ENCODE assay signal across 20 cellular contexts in genomic region chr12:24760162-24760561, GRCh38.
A peak's percentile ranks its signal among the peaks of the same experiment; 100 is the strongest.
DNase-seq lines count a peak whose midpoint lies in the region; ATAC-seq and TF ChIP-seq lines count a peak whose summit lies in the region.
"Had no signal": no experiment of that assay in that cellular context is flagged by ENCODE, and none has a peak within 500 bp of the region (broad histone marks: within the 10 kb centered on the region; RNA-seq: fewer than 3 reads in every experiment).

No MANE protein-coding gene starts in this region.

- no peak overlapping the region for H3K4me3 ChIP-seq in Loucy (ENCODE audit: low read length, poor library complexity, severe bottlenecking)
- H3K4me3 ChIP-seq: ascending aorta, mucosa of descending colon, tibial nerve had no signal

- no peaks in the 10 kb centered on the region for H3K36me3 ChIP-seq in Loucy (ENCODE audit: insufficient read depth, low read length)
- H3K36me3 ChIP-seq: ascending aorta, BE2C, tibial nerve had no signal

- peak overlapping the region; percentile 72 for H3K27ac ChIP-seq in layer of hippocampus (ENCODE audit: low read depth, low read length)
- H3K27ac ChIP-seq: ascending aorta, tibial nerve had no signal

- CTCF ChIA-PET in WTC11 (lab: Charles Lee), result interaction anchor here (1.1 kb wide), 1 partner anchor 18 kb away, joined by 4 read pairs; no protein-coding TSS in a partner anchor
- CTCF ChIA-PET in activated naive CD4-positive, alpha-beta T cell treated with anti-CD3 and anti-CD28 coated beads, Interleukin-2, amount 10 ng/mL, durations not matched to agents 7 days and 5 days (lab: Charles Lee), result no interaction called here

- H3K4me2 ChIP-seq in Loucy (ENCODE audit: low read depth, low read length, poor library complexity, severe bottlenecking), result no peak overlapping the region

- no peaks in the 10 kb centered on the region for H3F3A ChIP-seq in Loucy (ENCODE audit: low read depth)

- no peaks in the 10 kb centered on the region for H3K36me3 Mint-ChIP-seq in WTC11
- no peaks in the 10 kb centered on the region for H3K36me3 Mint-ChIP-seq in activated naive CD4-positive, alpha-beta T cell treated with anti-CD3 and anti-CD28 coated beads, Interleukin-2, amount 10 ng/mL, durations not matched to agents 7 days and 5 days
- H3K36me3 Mint-ChIP-seq in activated naive CD8-positive, alpha-beta T cell treated with anti-CD3 and anti-CD28 coated beads for 36 hours, result no peaks in the 10 kb centered on the region

- POLR2A ChIA-PET in WTC11 (lab: Charles Lee), result no interaction called here

- H3K79me2 ChIP-seq in Loucy (ENCODE audit: insufficient read depth, low read length), result no peaks in the 10 kb centered on the region

- no peaks in the 10 kb centered on the region for H3K27me3 Mint-ChIP-seq in WTC11 (ENCODE audit: low read depth)
- no peaks in the 10 kb centered on the region for H3K27me3 Mint-ChIP-seq in activated naive CD4-positive, alpha-beta T cell treated with anti-CD3 and anti-CD28 coated beads, Interleukin-2, amount 10 ng/mL, durations not matched to agents 7 days and 5 days
- H3K27me3 Mint-ChIP-seq in activated naive CD8-positive, alpha-beta T cell treated with anti-CD3 and anti-CD28 coated beads for 36 hours, result no peaks in the 10 kb centered on the region

- H3K27ac Mint-ChIP-seq in WTC11, result no peak overlapping the region
- H3K27ac Mint-ChIP-seq in activated naive CD4-positive, alpha-beta T cell treated with anti-CD3 and anti-CD28 coated beads, Interleukin-2, amount 10 ng/mL, durations not matched to agents 7 days and 5 days, result no peak overlapping the region
- H3K27ac Mint-ChIP-seq in activated naive CD8-positive, alpha-beta T cell treated with anti-CD3 and anti-CD28 coated beads for 36 hours, result no peak overlapping the region
- H3K27ac Mint-ChIP-seq: activated CD4-positive, alpha-beta T cell treated with anti-CD3 and anti-CD28 coated beads for 36 hours had no signal

- H3K27me3 ChIP-seq in Loucy (ENCODE audit: insufficient read depth, low read length, poor library complexity, severe bottlenecking) (no peaks in the 10 kb centered on the region), layer of hippocampus (ENCODE audit: control insufficient read depth, insufficient read depth, low read length) (no peaks in the 10 kb centered on the region)
- H3K27me3 ChIP-seq: ascending aorta, tibial nerve had no signal

- peak; percentile 62 for ATAC-seq in WTC11
- peak; percentile 90 for ATAC-seq in sciatic nerve
- ATAC-seq in HG03097 (IDR thresholded peaks at IDR 0.05; ENCODE audit: low FRiP score, unreplicated experiment), result no peak
- ATAC-seq: activated CD4-positive, alpha-beta T cell treated with anti-CD3 and anti-CD28 coated beads for 36 hours; esophagus mucosa; mucosa of descending colon had no signal

- no peak overlapping the region for H3K9ac ChIP-seq in Loucy (ENCODE audit: low read depth, low read length, poor library complexity, severe bottlenecking)

- H3K9me2 ChIP-seq in Loucy (replicated peaks; ENCODE audit: low read depth, low read length), result no peaks in the 10 kb centered on the region

- H3K4me1 Mint-ChIP-seq in WTC11, result peaks cover 19% of the 10 kb centered on the region
- H3K4me1 Mint-ChIP-seq in activated naive CD4-positive, alpha-beta T cell treated with anti-CD3 and anti-CD28 coated beads, Interleukin-2, amount 10 ng/mL, durations not matched to agents 7 days and 5 days, result no peaks in the 10 kb centered on the region
- no peaks in the 10 kb centered on the region for H3K4me1 Mint-ChIP-seq in activated naive CD8-positive, alpha-beta T cell treated with anti-CD3 and anti-CD28 coated beads for 36 hours

- no peaks in the 10 kb centered on the region for H3K9me3 ChIP-seq in Loucy (ENCODE audit: insufficient read depth, low read depth, low read length)
- H3K9me3 ChIP-seq: ascending aorta, BE2C, mucosa of descending colon, tibial nerve had no signal

- H3K9me3 Mint-ChIP-seq in WTC11, result no peaks in the 10 kb centered on the region; the same call in 1 of the 2 replicates
- H3K9me3 Mint-ChIP-seq in activated naive CD4-positive, alpha-beta T cell treated with anti-CD3 and anti-CD28 coated beads, Interleukin-2, amount 10 ng/mL, durations not matched to agents 7 days and 5 days, result no peaks in the 10 kb centered on the region
- no peaks in the 10 kb centered on the region for H3K9me3 Mint-ChIP-seq in activated naive CD8-positive, alpha-beta T cell treated with anti-CD3 and anti-CD28 coated beads for 36 hours

- H2AFZ ChIP-seq in Loucy (ENCODE audit: low read length), result 0 out of 2 replicates have a peak overlapping the region, but pooled peaks have one; percentile 20

- no peak for TF ChIP-seq CTCF in Loucy (conservative IDR thresholded peaks at IDR 0.05; ENCODE audit: low read length)
- no peak for TF ChIP-seq CTCF in WTC11 (IDR thresholded peaks at IDR 0.05)

- H4K20me1 ChIP-seq in Loucy (ENCODE audit: insufficient read depth, low read length, poor library complexity, severe bottlenecking), result no peaks in the 10 kb centered on the region

- DNase-seq in WTC11 (ENCODE audit: low spot score) (no peak), sciatic nerve (ENCODE audit: low spot score) (no peak), NCI-H1436 treated with DMSO at 0.1 percent for 48 hours (lab: John Stamatoyannopoulos, UW) (no peak)
- DNase-seq in activated naive CD4-positive, alpha-beta T cell treated with anti-CD3 and anti-CD28 coated beads, Interleukin-2, amount 10 ng/mL, durations not matched to agents 7 days and 5 days, result no peak
- no peak for DNase-seq in activated naive CD8-positive, alpha-beta T cell treated with anti-CD3 and anti-CD28 coated beads for 36 hours
- DNase-seq: activated CD4-positive, alpha-beta T cell treated with anti-CD3 and anti-CD28 coated beads for 36 hours; activated CD8-positive, alpha-beta memory T cell treated with anti-CD3 and anti-CD28 coated beads, Interleukin-2, amount 50 U/mL, for 48 hours; BE2C; KBM-7; mucosa of descending colon; NCI-H1105; NCI-H2227 treated with DMSO at 0.1 percent for 48 hours; Right ventricle myocardium superior; small intestine had no signal

- intact Hi-C loops in sciatic nerve (cut with DNase I), result no loop called here

- no peaks in the 10 kb centered on the region for H3K4me1 ChIP-seq in Loucy (ENCODE audit: insufficient read depth, low read length, poor library complexity, severe bottlenecking)
- H3K4me1 ChIP-seq: ascending aorta, BE2C had no signal

- no peak overlapping the region for H3K4me3 Mint-ChIP-seq in WTC11
- H3K4me3 Mint-ChIP-seq in activated naive CD4-positive, alpha-beta T cell treated with anti-CD3 and anti-CD28 coated beads, Interleukin-2, amount 10 ng/mL, durations not matched to agents 7 days and 5 days, result no peak overlapping the region
- H3K4me3 Mint-ChIP-seq in activated naive CD8-positive, alpha-beta T cell treated with anti-CD3 and anti-CD28 coated beads for 36 hours, result no peak overlapping the region
- H3K4me3 Mint-ChIP-seq: activated CD4-positive, alpha-beta T cell treated with anti-CD3 and anti-CD28 coated beads for 36 hours had no signal

TF ChIP-seq in WTC11, 78 proteins besides CTCF, POLR2A, EP300 and RAD21:
- TF ChIP-seq GABPB1 (CRISPR knock-in tag; IDR thresholded peaks at IDR 0.05) (0 out of 2 replicates have a peak, but pooled peaks have one; percentile 33), ZNF219 (CRISPR knock-in tag; IDR thresholded peaks at IDR 0.05; ENCODE audit: borderline replicate concordance) (no peak)
